ENCODE assay signal across 12 cellular contexts in genomic region chr18:68428026-68428425, GRCh38.
DNase-seq lines count a peak whose midpoint lies in the region; ATAC-seq and TF ChIP-seq lines count a peak whose summit lies in the region.
"Had no signal": no experiment of that assay in that cellular context is flagged by ENCODE, and none has a peak within 500 bp of the region (broad histone marks: within the 10 kb centered on the region; RNA-seq: fewer than 3 reads in every experiment).

No MANE protein-coding gene starts in this region.

- H3K4me3 ChIP-seq in A673 (ENCODE audit: low read depth, low read length, poor library complexity, severe bottlenecking) (no peak overlapping the region), GM23248 (no peak overlapping the region)

- in situ Hi-C loops in GM23248 (cut with MboI): no loop called here

- H3K4me1 Mint-ChIP-seq in activated T-cell treated with anti-CD3 and anti-CD28 coated beads, Interleukin-2, amount 50 U/mL, for 24 hours (ENCODE audit: low read depth): no peaks in the 10 kb centered on the region
- H3K4me1 Mint-ChIP-seq: CD4-positive, CD25-positive, alpha-beta regulatory T cell; naive thymus-derived CD4-positive, alpha-beta T cell had no signal

- WGBS in GM23248 (ENCODE audit: low coverage in 1 of 2, low lambda C conversion rate in 2 of 2, missing lambda C conversion rate in 2 of 2), 2 experiments: 8 to 17% methylated on average over 2 of the region's 2 CpGs

- H3K27me3 ChIP-seq in A673 (replicated peaks; ENCODE audit: insufficient read depth, low read depth, low read length, poor library complexity): no peaks in the 10 kb centered on the region
- H3K27me3 ChIP-seq in GM23248 (replicated peaks; ENCODE audit: insufficient read depth): no peaks in the 10 kb centered on the region

- H3K27ac ChIP-seq in A673 (ENCODE audit: low read depth, low read length, poor library complexity, severe bottlenecking) (peak overlapping the region; percentile 47), GM23248 (peak overlapping the region; percentile 43)

- H3K4me1 ChIP-seq in A673 (ENCODE audit: insufficient read depth, low read length, poor library complexity, severe bottlenecking) (peaks cover 20% of the 10 kb centered on the region), GM23248 (ENCODE audit: insufficient read depth) (peaks cover 55% of the 10 kb centered on the region)

- no peak for TF ChIP-seq CTCF in A673 (conservative IDR thresholded peaks at IDR 0.05; ENCODE audit: low read depth, low read length)

- H3F3A ChIP-seq in GM23248 (ENCODE audit: insufficient read depth): peaks cover 25% of the 10 kb centered on the region

- H3K9me3 Mint-ChIP-seq in activated T-cell treated with anti-CD3 and anti-CD28 coated beads, Interleukin-2, amount 50 U/mL, for 24 hours: no peaks in the 10 kb centered on the region

- H4K20me1 ChIP-seq in GM23248 (ENCODE audit: insufficient read depth): no peaks in the 10 kb centered on the region

- peak; percentile 89 for DNase-seq in A673 (ENCODE audit: low spot score)
- DNase-seq in GM23248: peak; percentile 92
- peak; percentile 76 for DNase-seq in SHP77 treated with DMSO at 0.1 percent for 48 hours (lab: John Stamatoyannopoulos, UW)
- peak; percentile 75 for DNase-seq in glomerular visceral epithelial cell (ENCODE audit: extremely low spot score)
- DNase-seq in activated T-cell treated with anti-CD3 and anti-CD28 coated beads, Interleukin-2, amount 50 U/mL, for 24 hours: no peak
- DNase-seq: CD4-positive, CD25-positive, alpha-beta regulatory T cell; effector CD8-positive, alpha-beta T cell; naive thymus-derived CD4-positive, alpha-beta T cell; stimulated activated CD8-positive, alpha-beta memory T cell treated with anti-CD3 and anti-CD28 coated beads, Interleukin-4, amount 100 ng/mL, for 48 hours had no signal

- intact Hi-C loops in A673 (cut with micrococcal nuclease; ENCODE audit: unreplicated experiment): no loop called here

- H3K4me3 Mint-ChIP-seq in activated T-cell treated with anti-CD3 and anti-CD28 coated beads, Interleukin-2, amount 50 U/mL, for 24 hours: no peak overlapping the region
- H3K4me3 Mint-ChIP-seq: CD4-positive, CD25-positive, alpha-beta regulatory T cell; naive thymus-derived CD4-positive, alpha-beta T cell had no signal

- H3K36me3 ChIP-seq in A673 (ENCODE audit: insufficient read depth, low read length, poor library complexity, severe bottlenecking) (no peaks in the 10 kb centered on the region), GM23248 (ENCODE audit: low read depth) (no peaks in the 10 kb centered on the region)

- H3K79me2 ChIP-seq in GM23248 (ENCODE audit: insufficient read depth): no peaks in the 10 kb centered on the region

- no TSS peak for BruUV-seq in A673 (replicated peaks; lab: Mats Ljungman, UMichigan)

- H2AFZ ChIP-seq in GM23248: no peak overlapping the region

- no peaks in the 10 kb centered on the region for H3K27me3 Mint-ChIP-seq in activated T-cell treated with anti-CD3 and anti-CD28 coated beads, Interleukin-2, amount 50 U/mL, for 24 hours
- H3K27me3 Mint-ChIP-seq: CD4-positive, CD25-positive, alpha-beta regulatory T cell had no signal

- H3K36me3 Mint-ChIP-seq in activated T-cell treated with anti-CD3 and anti-CD28 coated beads, Interleukin-2, amount 50 U/mL, for 24 hours (ENCODE audit: low read depth): no peaks in the 10 kb centered on the region
- H3K36me3 Mint-ChIP-seq: CD4-positive, CD25-positive, alpha-beta regulatory T cell; naive thymus-derived CD4-positive, alpha-beta T cell had no signal

- CTCF ChIA-PET in A673 (lab: Charles Lee): interaction anchor here (0.6 kb wide), 1 partner anchor 912 kb away, joined by 12 read pairs; the partner anchor contains the start of gene DSEL

- H3K9me2 ChIP-seq in GM23248 (ENCODE audit: insufficient read depth): no peaks in the 10 kb centered on the region

- POLR2A ChIA-PET in A673 (lab: Charles Lee; ENCODE audit: low non-redundant PET): no interaction called here

- peak overlapping the region; percentile 19 for H3K4me2 ChIP-seq in GM23248 (ENCODE audit: unreplicated experiment)

- no peak overlapping the region for H3K9ac ChIP-seq in GM23248

- no peak for ATAC-seq in GM19351 (IDR thresholded peaks at IDR 0.05; ENCODE audit: unreplicated experiment)
- no peak for ATAC-seq in GM18858 (IDR thresholded peaks at IDR 0.05; ENCODE audit: unreplicated experiment)
- no peak for ATAC-seq in GM18868 (IDR thresholded peaks at IDR 0.05; ENCODE audit: unreplicated experiment)
- ATAC-seq: naive thymus-derived CD4-positive, alpha-beta T cell had no signal

- H3K27ac Mint-ChIP-seq in activated T-cell treated with anti-CD3 and anti-CD28 coated beads, Interleukin-2, amount 50 U/mL, for 24 hours: no peak overlapping the region
- H3K27ac Mint-ChIP-seq: CD4-positive, CD25-positive, alpha-beta regulatory T cell; naive thymus-derived CD4-positive, alpha-beta T cell had no signal

- no peaks in the 10 kb centered on the region for H3K9me3 ChIP-seq in A673 (ENCODE audit: low read depth, low read length, poor library complexity, severe bottlenecking)
- no peaks in the 10 kb centered on the region for H3K9me3 ChIP-seq in GM23248 (ENCODE audit: low read depth)
